2 cellular contexts compared by ENCODE assay signal in the genomic region with DNA sequence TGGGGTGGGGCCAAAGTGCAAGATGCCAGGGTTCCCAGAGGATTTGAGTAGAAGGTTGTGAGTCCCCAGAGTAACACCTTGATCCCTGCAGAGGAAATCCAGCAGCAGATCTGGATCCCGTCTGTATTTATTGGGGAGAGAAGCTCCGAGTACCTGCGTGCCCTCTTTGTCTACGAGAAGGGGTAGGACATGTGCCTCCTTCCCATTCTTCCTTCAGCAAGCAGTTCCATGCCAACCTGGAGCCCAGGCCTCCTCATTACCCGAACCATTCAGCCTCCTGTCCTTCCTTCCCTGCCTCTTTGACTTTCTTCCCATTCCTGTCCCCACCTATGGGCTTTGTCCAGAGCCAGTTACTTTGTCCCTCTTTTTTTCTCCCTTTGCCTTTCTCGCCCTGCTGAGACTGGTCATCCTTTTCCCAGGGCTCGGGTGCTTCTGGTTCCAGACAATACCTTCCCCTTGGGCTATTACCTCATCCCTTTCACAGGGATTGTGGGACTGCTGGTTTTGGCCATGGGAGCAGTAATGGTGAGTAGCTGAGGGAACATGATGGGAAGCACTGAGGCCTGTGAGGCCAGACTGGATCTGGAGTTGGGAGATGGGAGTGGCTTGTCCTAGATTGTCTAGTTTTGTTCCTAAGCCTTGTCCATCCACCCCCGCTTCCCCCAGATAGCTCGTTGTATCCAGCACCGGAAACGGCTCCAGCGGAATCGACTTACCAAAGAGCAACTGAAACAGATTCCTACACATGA.
TF ChIP-seq lines count a peak whose summit lies in the region.

No MANE protein-coding gene starts in this region.

TF ChIP-seq in HEK293, 187 proteins besides CTCF, POLR2A, EP300 and RAD21:
- TF ChIP-seq IKZF3 (tag by site-specific recombination; IDR thresholded peaks at IDR 0.05), result 0 out of 2 replicates have a peak, but pooled peaks have one; percentile 33
- TF ChIP-seq ZNF335 (tag by site-specific recombination; conservative IDR thresholded peaks at IDR 0.05), result no peak
- 0 out of 2 replicates have a peak, but pooled peaks have one; percentile 33 for TF ChIP-seq ZNF76 (tag by site-specific recombination; IDR thresholded peaks at IDR 0.05; ENCODE audit: borderline replicate concordance, low read depth)
- TF ChIP-seq ZNF366 (tag by site-specific recombination; conservative IDR thresholded peaks at IDR 0.05), result 0 out of 2 replicates have a peak, but pooled peaks have one; percentile 31

TF ChIP-seq in K562, 482 proteins besides CTCF, POLR2A, EP300 and RAD21:
- TF ChIP-seq, protein P1, sequence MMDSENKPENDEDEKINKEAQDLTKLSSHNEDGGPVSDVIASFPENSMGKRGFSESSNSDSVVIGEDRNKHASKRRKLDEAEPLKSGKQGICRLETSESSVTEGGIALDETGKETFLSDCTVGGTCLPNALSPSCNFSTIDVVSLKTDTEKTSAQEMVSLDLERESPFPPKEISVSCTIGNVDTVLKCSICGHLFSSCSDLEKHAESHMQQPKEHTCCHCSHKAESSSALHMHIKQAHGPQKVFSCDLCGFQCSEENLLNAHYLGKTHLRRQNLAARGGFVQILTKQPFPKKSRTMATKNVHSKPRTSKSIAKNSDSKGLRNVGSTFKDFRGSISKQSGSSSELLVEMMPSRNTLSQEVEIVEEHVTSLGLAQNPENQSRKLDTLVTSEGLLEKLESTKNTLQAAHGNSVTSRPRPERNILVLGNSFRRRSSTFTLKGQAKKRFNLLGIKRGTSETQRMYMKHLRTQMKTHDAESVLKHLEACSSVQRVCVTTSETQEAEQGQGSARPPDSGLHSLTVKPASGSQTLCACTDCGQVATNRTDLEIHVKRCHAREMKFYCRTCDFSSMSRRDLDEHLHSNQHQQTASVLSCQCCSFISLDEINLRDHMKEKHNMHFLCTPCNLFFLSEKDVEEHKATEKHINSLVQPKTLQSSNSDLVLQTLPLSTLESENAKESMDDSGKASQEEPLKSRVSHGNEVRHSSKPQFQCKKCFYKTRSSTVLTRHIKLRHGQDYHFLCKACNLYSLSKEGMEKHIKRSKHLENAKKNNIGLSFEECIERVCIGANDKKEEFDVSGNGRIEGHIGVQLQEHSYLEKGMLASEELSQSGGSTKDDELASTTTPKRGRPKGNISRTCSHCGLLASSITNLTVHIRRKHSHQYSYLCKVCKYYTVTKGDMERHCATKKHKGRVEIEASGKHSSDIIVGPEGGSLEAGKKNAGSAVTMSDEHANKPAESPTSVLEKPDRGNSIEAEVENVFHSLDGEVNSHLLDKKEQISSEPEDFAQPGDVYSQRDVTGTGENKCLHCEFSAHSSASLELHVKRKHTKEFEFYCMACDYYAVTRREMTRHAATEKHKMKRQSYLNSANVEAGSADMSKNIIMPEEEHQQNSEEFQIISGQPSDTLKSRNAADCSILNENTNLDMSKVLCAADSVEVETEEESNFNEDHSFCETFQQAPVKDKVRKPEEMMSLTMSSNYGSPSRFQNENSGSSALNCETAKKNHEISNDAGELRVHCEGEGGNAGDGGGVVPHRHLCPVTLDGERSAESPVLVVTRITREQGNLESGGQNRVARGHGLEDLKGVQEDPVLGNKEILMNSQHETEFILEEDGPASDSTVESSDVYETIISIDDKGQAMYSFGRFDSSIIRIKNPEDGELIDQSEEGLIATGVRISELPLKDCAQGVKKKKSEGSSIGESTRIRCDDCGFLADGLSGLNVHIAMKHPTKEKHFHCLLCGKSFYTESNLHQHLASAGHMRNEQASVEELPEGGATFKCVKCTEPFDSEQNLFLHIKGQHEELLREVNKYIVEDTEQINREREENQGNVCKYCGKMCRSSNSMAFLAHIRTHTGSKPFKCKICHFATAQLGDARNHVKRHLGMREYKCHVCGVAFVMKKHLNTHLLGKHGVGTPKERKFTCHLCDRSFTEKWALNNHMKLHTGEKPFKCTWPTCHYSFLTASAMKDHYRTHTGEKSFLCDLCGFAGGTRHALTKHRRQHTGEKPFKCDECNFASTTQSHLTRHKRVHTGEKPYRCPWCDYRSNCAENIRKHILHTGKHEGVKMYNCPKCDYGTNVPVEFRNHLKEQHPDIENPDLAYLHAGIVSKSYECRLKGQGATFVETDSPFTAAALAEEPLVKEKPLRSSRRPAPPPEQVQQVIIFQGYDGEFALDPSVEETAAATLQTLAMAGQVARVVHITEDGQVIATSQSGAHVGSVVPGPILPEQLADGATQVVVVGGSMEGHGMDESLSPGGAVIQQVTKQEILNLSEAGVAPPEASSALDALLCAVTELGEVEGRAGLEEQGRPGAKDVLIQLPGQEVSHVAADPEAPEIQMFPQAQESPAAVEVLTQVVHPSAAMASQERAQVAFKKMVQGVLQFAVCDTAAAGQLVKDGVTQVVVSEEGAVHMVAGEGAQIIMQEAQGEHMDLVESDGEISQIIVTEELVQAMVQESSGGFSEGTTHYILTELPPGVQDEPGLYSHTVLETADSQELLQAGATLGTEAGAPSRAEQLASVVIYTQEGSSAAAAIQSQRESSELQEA (IDR thresholded peaks at IDR 0.05; ENCODE audit: low read depth), result no peak
- TF ChIP-seq, protein P2, sequence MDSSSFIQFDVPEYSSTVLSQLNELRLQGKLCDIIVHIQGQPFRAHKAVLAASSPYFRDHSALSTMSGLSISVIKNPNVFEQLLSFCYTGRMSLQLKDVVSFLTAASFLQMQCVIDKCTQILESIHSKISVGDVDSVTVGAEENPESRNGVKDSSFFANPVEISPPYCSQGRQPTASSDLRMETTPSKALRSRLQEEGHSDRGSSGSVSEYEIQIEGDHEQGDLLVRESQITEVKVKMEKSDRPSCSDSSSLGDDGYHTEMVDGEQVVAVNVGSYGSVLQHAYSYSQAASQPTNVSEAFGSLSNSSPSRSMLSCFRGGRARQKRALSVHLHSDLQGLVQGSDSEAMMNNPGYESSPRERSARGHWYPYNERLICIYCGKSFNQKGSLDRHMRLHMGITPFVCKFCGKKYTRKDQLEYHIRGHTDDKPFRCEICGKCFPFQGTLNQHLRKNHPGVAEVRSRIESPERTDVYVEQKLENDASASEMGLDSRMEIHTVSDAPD (CRISPR knock-in tag; IDR thresholded peaks at IDR 0.05), result no peak
- TF ChIP-seq MEF2D (tag; conservative IDR thresholded peaks at IDR 0.05; ENCODE audit: low read depth), result no peak
- TF ChIP-seq ZNF174 (CRISPR knock-in tag; IDR thresholded peaks at IDR 0.05), result no peak
- TF ChIP-seq MYNN (IDR thresholded peaks at IDR 0.05), result no peak
- TF ChIP-seq MYNN (CRISPR knock-in tag; IDR thresholded peaks at IDR 0.05), result no peak
- no peak for TF ChIP-seq HDAC8 (tag; IDR thresholded peaks at IDR 0.05)
